In the genomic region with DNA sequence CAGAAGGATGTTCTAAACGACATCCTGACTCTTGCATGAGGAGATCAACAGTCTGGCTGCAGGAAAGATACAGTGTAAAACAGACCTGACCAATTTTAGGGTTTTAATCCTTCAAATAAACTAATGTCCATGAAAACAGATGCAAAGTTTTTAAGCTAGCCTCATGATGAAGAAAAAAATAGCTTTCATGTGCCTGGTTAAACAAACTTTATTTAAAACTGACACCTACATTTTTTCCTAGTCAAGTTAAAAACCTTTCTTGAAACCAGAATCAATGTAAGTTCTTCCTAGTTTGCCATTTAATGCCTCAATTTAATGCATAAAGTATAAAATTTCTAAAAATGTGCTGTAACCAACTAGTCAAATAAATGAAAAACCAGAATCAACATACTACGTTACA, we compare ENCODE assay signal across 8 cellular contexts. TPM values are rescaled to one million over a fixed set of nuclear protein-coding genes. Genes with fewer than 3 reads are reported as not detected.
A peak's percentile ranks its signal among the peaks of the same experiment; 100 is the strongest.
DNase-seq lines count a peak whose midpoint lies in the region; ATAC-seq, FAIRE-seq and TF ChIP-seq lines count a peak whose summit lies in the region.

No MANE protein-coding gene starts in this region.

- no peaks in the 10 kb centered on the region for H3K27me3 ChIP-seq in right atrium auricular region
- no peaks in the 10 kb centered on the region for H3K27me3 ChIP-seq in GM12878 (replicated peaks in 1 of 2; ENCODE audit: control insufficient read depth in 2 of 2, insufficient read depth in 2 of 2, low read length in 1 of 2)
- H3K27me3 ChIP-seq in mesendoderm (ENCODE audit: insufficient read depth, low read length, poor library complexity), result no peaks in the 10 kb centered on the region

- WGBS in GM12878 (ENCODE audit: insufficient coverage, insufficient replicate concordance, low lambda C conversion rate, missing lambda C conversion rate), result 25% methylated on average over 2 of the region's 2 CpGs
- no CpG with 5 or more reads among the region's 2 CpGs for WGBS in mesendoderm (ENCODE audit: extremely low coverage, insufficient coverage, low lambda C conversion rate)

- H2BK15ac ChIP-seq in mesendoderm (replicated peaks; ENCODE audit: low read depth), result no peak overlapping the region

- H3K9me3 ChIP-seq in right atrium auricular region (no peaks in the 10 kb centered on the region), GM12878 (replicated peaks; ENCODE audit: control insufficient read depth, insufficient read depth, low read length) (no peaks in the 10 kb centered on the region)

- TF ChIP-seq EP300 in GM12878 (IDR thresholded peaks at IDR 0.05; ENCODE audit: borderline replicate concordance in 1 of 2, control insufficient read depth in 1 of 2, low read depth in 2 of 2, low read length in 2 of 2), result no peak

- no peak for ATAC-seq in Right ventricle myocardium superior (ENCODE audit: poor library complexity)
- ATAC-seq in GM12878, result no peak
- ATAC-seq in HG02571 (IDR thresholded peaks at IDR 0.05; ENCODE audit: unreplicated experiment), result no peak

- RAD21 ChIA-PET in GM12878 (lab: Charles Lee; ENCODE audit: unreplicated experiment), result interaction anchor here (0.6 to 2.9 kb wide), 5 partner anchors 16 to 491 kb away, joined by 4 to 15 read pairs (median 6); no protein-coding TSS in a partner anchor

- H3K9ac ChIP-seq in GM12878 (ENCODE audit: control insufficient read depth, insufficient read depth, low read length) (peak overlapping the region; percentile 29), mesendoderm (ENCODE audit: low read length) (no peak overlapping the region)

- TF ChIP-seq CTCF in right atrium auricular region (IDR thresholded peaks at IDR 0.05), result no peak
- TF ChIP-seq CTCF in GM12878 (IDR thresholded peaks at IDR 0.05 in 2 of 3, conservative IDR thresholded peaks at IDR 0.05 in 1 of 3; ENCODE audit: control insufficient read depth in 2 of 3, extremely low read depth in 1 of 3, insufficient read depth in 1 of 3, low read depth in 3 of 3, low read length in 3 of 3), result no peak

- H3K4me3 ChIP-seq in right atrium auricular region (peak overlapping the region in 1 of 2 donors; percentile 91), GM12878 (peak overlapping the region; percentile 71), mesendoderm (ENCODE audit: low read length) (no peak overlapping the region)

- peaks cover 0 to 56% of the 10 kb centered on the region in 2 donors for H3K4me1 ChIP-seq in right atrium auricular region
- H3K4me1 ChIP-seq in GM12878 (ENCODE audit: control insufficient read depth, insufficient read depth, low read length), result peaks cover 12% of the 10 kb centered on the region
- peaks cover 5% of the 10 kb centered on the region for H3K4me1 ChIP-seq in mesendoderm (ENCODE audit: control insufficient read depth, low read depth, low read length)

- no peak overlapping the region for H2BK120ac ChIP-seq in mesendoderm (ENCODE audit: low read depth, low read length)

- H3K36me3 ChIP-seq in right atrium auricular region (peaks cover 4% of the 10 kb centered on the region), GM12878 (ENCODE audit: control insufficient read depth in 2 of 2, insufficient read depth in 2 of 2, low read length in 1 of 2) (peaks cover 0 to 9% of the 10 kb centered on the region in 2 experiments; a peak in 1 of 4 replicates), mesendoderm (ENCODE audit: control insufficient read depth, insufficient read depth, low read length) (no peaks in the 10 kb centered on the region)

- H3K27ac ChIP-seq in right atrium auricular region (peak overlapping the region; percentile 98 to 99), GM12878 (ENCODE audit: control insufficient read depth, insufficient read depth) (no peak overlapping the region), mesendoderm (ENCODE audit: low read depth, low read length) (no peak overlapping the region)

- CTCF ChIA-PET in GM12878 (lab: Yijun Ruan, JAX), result interaction anchor here (0.7 to 7.7 kb wide), 11 partner anchors 14 to 419 kb away, joined by 3 to 48 read pairs (median 4); no protein-coding TSS in a partner anchor

- no peak overlapping the region for H3K56ac ChIP-seq in mesendoderm (ENCODE audit: low read length)

- intact Hi-C loops in Right ventricle myocardium superior (cut with DNase I), result no loop called here
- intact Hi-C loops in GM12878 (cut with micrococcal nuclease; ENCODE audit: unreplicated experiment), result no loop called here

- no peak for FAIRE-seq in GM12878 (lab: Jason Lieb, UNC)

- H3K79me2 ChIP-seq in GM12878 (ENCODE audit: control insufficient read depth, insufficient read depth, low read length) (peaks cover 86% of the 10 kb centered on the region), mesendoderm (ENCODE audit: control insufficient read depth, insufficient read depth, low read length) (peaks cover 34% of the 10 kb centered on the region)

- H3K23ac ChIP-seq in mesendoderm (ENCODE audit: low read length), result no peak overlapping the region

- H4K20me1 ChIP-seq in GM12878 (ENCODE audit: control insufficient read depth, insufficient read depth), result 0 out of 2 replicates have a peak, but pooled peaks cover 8% of the 10 kb centered on the region

- peaks cover 8% of the 10 kb centered on the region for H3K79me1 ChIP-seq in mesendoderm (ENCODE audit: low read length)

- no peak for TF ChIP-seq POLR2A in GM12878 (IDR thresholded peaks at IDR 0.05; ENCODE audit: low read depth, low read length)

- H4K8ac ChIP-seq in mesendoderm (ENCODE audit: low read depth, low read length), result no peak overlapping the region

- H2AFZ ChIP-seq in GM12878 (ENCODE audit: control insufficient read depth, low read depth, low read length), result no peak overlapping the region

- H3K4ac ChIP-seq in mesendoderm (ENCODE audit: low read depth, low read length), result no peak overlapping the region

- H2AK5ac ChIP-seq in mesendoderm (ENCODE audit: low read length), result no peak overlapping the region

- no peak for TF ChIP-seq RAD21 in GM12878 (IDR thresholded peaks at IDR 0.05; ENCODE audit: insufficient read depth, low read depth, low read length)

- no peak overlapping the region for H2BK5ac ChIP-seq in mesendoderm (ENCODE audit: low read length)

- POLR2A ChIA-PET in GM12878 (lab: Charles Lee), result interaction anchor here (0.6 to 1.5 kb wide), 5 partner anchors 15 to 318 kb away, joined by 3 to 9 read pairs (median 4); partner anchors contain the start of gene FBXO28

- in situ Hi-C loops in GM12878 (cut with MboI), result no loop called here

- BruUV-seq in GM12878 (replicated peaks; lab: Mats Ljungman, UMichigan), result no TSS peak

- peak overlapping the region; percentile 78 for H3K4me2 ChIP-seq in GM12878 (ENCODE audit: control insufficient read depth, insufficient read depth)
- peak overlapping the region; percentile 0 for H3K4me2 ChIP-seq in mesendoderm (ENCODE audit: low read length)

- DNase-seq in right atrium auricular region (ENCODE audit: low spot score), result no peak
- no peak for DNase-seq in Right ventricle myocardium superior
- DNase-seq in GM12878 (ENCODE audit: low read depth, low spot score), result no peak
- DNase-seq in mesendoderm, result no peak
- DNase-seq in activated gamma-delta T cell treated with Interleukin-2 at 50 U/mL for 16 hours, result no peak
- DNase-seq in NCI-H1092 treated with DMSO at 0.1 percent for 48 hours (lab: John Stamatoyannopoulos, UW), result no peak
- no peak for DNase-seq in NCI-H345 (lab: John Stamatoyannopoulos, UW)

- no peak overlapping the region for H4K5ac ChIP-seq in mesendoderm (ENCODE audit: low read length)

- H3K18ac ChIP-seq in mesendoderm (ENCODE audit: low read length), result no peak overlapping the region

- SMC1A ChIA-PET in GM12878 (lab: Charles Lee; ENCODE audit: uncharacterized antibody, unreplicated experiment), result interaction anchor here (0.7 to 2.9 kb wide), 20 partner anchors 10 to 491 kb away, joined by 3 to 24 read pairs (median 3); no protein-coding TSS in a partner anchor

TF ChIP-seq in GM12878, 131 proteins besides CTCF, POLR2A, EP300 and RAD21 (continues in another document):
- TF ChIP-seq NFYA (IDR thresholded peaks at IDR 0.05; ENCODE audit: borderline replicate concordance, low read depth, low read length), result no peak

RNA-seq across cellular contexts. Expression of gene WDR26, which starts 2.9 kb away (rescaled TPM):
- 10 to 100 TPM; 44.6 to 54.5 TPM for total RNA-seq in right atrium auricular region
- 53.0 TPM for total RNA-seq in Right ventricle myocardium superior
- 179 and 184 TPM in 2 replicates for total RNA-seq in GM12878 (2013; cell fraction: nucleolus; rRNA removed)
- total RNA-seq in GM12878 (2014; rRNA removed), result 20.4 and 24.5 TPM in 2 replicates
- 28.4 and 32.3 TPM in 2 replicates for total RNA-seq in GM12878 (2014; rRNA removed; fragmentation: Illumina TruSeq; extraction: Trizol)
- total RNA-seq in GM12878 (2021), result 47.0 and 47.5 TPM in 2 replicates
- 28.8 TPM for polyA plus RNA-seq in GM12878 (2011; ENCODE audit: low read depth)
- polyA plus RNA-seq in GM12878 (2011; rRNA removed), result 46.9 and 60.9 TPM in 2 replicates
- polyA plus RNA-seq in GM12878 (2011; cell fraction: cytosol; rRNA removed), result 16.4 and 26.1 TPM in 2 replicates
- polyA plus RNA-seq in GM12878 (2011; cell fraction: nucleus; rRNA removed), result 70.3 and 73.6 TPM in 2 replicates
- 42.5 and 51.2 TPM in 2 replicates for polyA plus RNA-seq in GM12878 (2012)
- 40.4 and 54.6 TPM in 2 replicates for polyA plus RNA-seq in GM12878 (2014; fragmentation: Illumina TruSeq; extraction: Trizol)
- polyA plus RNA-seq in GM12878 (2014; fragmentation: Nextera tagmentation; extraction: Ambion mirVana), result 10 to 100 TPM in 1 of 2 experiments, 1 to 10 TPM in 1; 8.9 to 10.5 TPM
- 33.5 and 33.7 TPM in 2 replicates for polyA plus RNA-seq in GM12878 (2014; rRNA removed)
- polyA plus RNA-seq in GM12878 (2016; fragmentation: Nextera tagmentation; extraction: Ambion mirVana), result 1 to 10 TPM; 6.6 to 7.1 TPM
- 53.6 and 79.8 TPM in 2 replicates for polyA minus RNA-seq in GM12878 (2011; rRNA and poly(A)+ RNA removed)
- 32.1 and 47.2 TPM in 2 replicates for polyA minus RNA-seq in GM12878 (2011; cell fraction: cytosol; rRNA and poly(A)+ RNA removed)
- polyA minus RNA-seq in GM12878 (2011; cell fraction: nucleus; rRNA and poly(A)+ RNA removed), result 49.3 and 71.3 TPM in 2 replicates
- 35.6 TPM for polyA plus RNA-seq in mesendoderm (2013, experiment 1 of 2)
- 34.1 TPM for polyA plus RNA-seq in mesendoderm (2013, experiment 2 of 2)

Comparison
In these comparisons a context has a peak if more than half of its experiments do, and no peak if none do; other contexts are left out.
1. H3K27ac ChIP-seq: peak in right atrium auricular region (2 of 2); none in GM12878 (single experiment) and mesendoderm (single experiment).